In genomic region chr22:19730662-19731360, GRCh38 we compare ENCODE assay signal across 1 cellular context.
TF ChIP-seq lines count a peak whose summit lies in the region.

No MANE protein-coding gene starts in this region.

TF ChIP-seq in HepG2, 621 proteins besides CTCF, POLR2A, EP300 and RAD21 (continued from another document and continues in another):
- peak; percentile 59; the same call in 1 of the 2 replicates for TF ChIP-seq ZBTB7A (CRISPR knock-in tag; IDR thresholded peaks at IDR 0.05)
- 0 out of 2 replicates have a peak, but pooled peaks have one; percentile 47 for TF ChIP-seq SALL2 (CRISPR knock-in tag; IDR thresholded peaks at IDR 0.05)
- TF ChIP-seq ZSCAN29 (CRISPR knock-in tag; conservative IDR thresholded peaks at IDR 0.05) = no peak; the same call in 1 of the 2 replicates
- no peak for TF ChIP-seq ZNF513 (CRISPR knock-in tag; conservative IDR thresholded peaks at IDR 0.05)
- TF ChIP-seq ZSCAN12 (CRISPR knock-in tag; IDR thresholded peaks at IDR 0.05) = no peak
- TF ChIP-seq ARID3A (IDR thresholded peaks at IDR 0.05; ENCODE audit: low read depth, low read length) = no peak
- peak; percentile 75 for TF ChIP-seq RCOR2 (CRISPR knock-in tag; IDR thresholded peaks at IDR 0.05)
- peak; percentile 32 for TF ChIP-seq YY1 (IDR thresholded peaks at IDR 0.05; ENCODE audit: insufficient read depth, insufficient replicate concordance, low read depth, low read length)
- no peak for TF ChIP-seq ISX (CRISPR knock-in tag; conservative IDR thresholded peaks at IDR 0.05)
- peak; percentile 30 for TF ChIP-seq ZNF781 (CRISPR knock-in tag; IDR thresholded peaks at IDR 0.05; ENCODE audit: borderline replicate concordance, not compliant biosample characterization)
- no peak for TF ChIP-seq MAF1 (CRISPR knock-in tag; IDR thresholded peaks at IDR 0.05; ENCODE audit: borderline replicate concordance)
- no peak for TF ChIP-seq ZNF841 (CRISPR knock-in tag; IDR thresholded peaks at IDR 0.05; ENCODE audit: borderline replicate concordance)
- peak; percentile 78 for TF ChIP-seq BCL6 (CRISPR knock-in tag; IDR thresholded peaks at IDR 0.05)
- TF ChIP-seq SNAPC2 (CRISPR knock-in tag; IDR thresholded peaks at IDR 0.05) = no peak
- 0 out of 2 replicates have a peak, but pooled peaks have one; percentile 21 for TF ChIP-seq JUN (CRISPR knock-in tag; IDR thresholded peaks at IDR 0.05)
- peak; percentile 79; the same call in 1 of the 2 replicates for TF ChIP-seq CHCHD3 (CRISPR knock-in tag; IDR thresholded peaks at IDR 0.05)
- 0 out of 2 replicates have a peak, but pooled peaks have one; percentile 21 for TF ChIP-seq CREBL2 (CRISPR knock-in tag; IDR thresholded peaks at IDR 0.05; ENCODE audit: borderline replicate concordance)
- TF ChIP-seq NRL (CRISPR knock-in tag; IDR thresholded peaks at IDR 0.05; ENCODE audit: borderline replicate concordance) = peak; percentile 91; the same call in 1 of the 2 replicates
- TF ChIP-seq PCBP2 (optimal IDR thresholded peaks at IDR 0.05; ENCODE audit: low read depth, low read length, poor library complexity, severe bottlenecking) = no peak
- TF ChIP-seq NR2F1 (CRISPR knock-in tag; IDR thresholded peaks at IDR 0.05) = peak in 1 of 2 experiments; percentile 44; a peak in 2 of 4 replicates
- 0 out of 2 replicates have a peak, but pooled peaks have one; percentile 22 for TF ChIP-seq ZMAT3 (CRISPR knock-in tag; conservative IDR thresholded peaks at IDR 0.05)
- 0 out of 2 replicates have a peak, but pooled peaks have one; percentile 23 for TF ChIP-seq KLF6 (CRISPR knock-in tag; IDR thresholded peaks at IDR 0.05)
- TF ChIP-seq ZNF589 (CRISPR knock-in tag; conservative IDR thresholded peaks at IDR 0.05) = no peak
- no peak for TF ChIP-seq DDIT3 (CRISPR knock-in tag; IDR thresholded peaks at IDR 0.05)
- TF ChIP-seq SMAD9 (CRISPR knock-in tag; IDR thresholded peaks at IDR 0.05) = peak; percentile 90; the same call in 1 of the 2 replicates
- no peak for TF ChIP-seq ZNF703 (CRISPR knock-in tag; IDR thresholded peaks at IDR 0.05; ENCODE audit: borderline replicate concordance)
- TF ChIP-seq ZNF331 (CRISPR knock-in tag; IDR thresholded peaks at IDR 0.05) = peak; percentile 62
- no peak for TF ChIP-seq RFX5 (IDR thresholded peaks at IDR 0.05; ENCODE audit: low read depth, low read length)
- no peak for TF ChIP-seq ZNF569 (CRISPR knock-in tag; IDR thresholded peaks at IDR 0.05; ENCODE audit: borderline replicate concordance)
- peak; percentile 85 for TF ChIP-seq FOXO1 (CRISPR knock-in tag; IDR thresholded peaks at IDR 0.05)
- TF ChIP-seq ATF3 (CRISPR knock-in tag; IDR thresholded peaks at IDR 0.05) = no peak
- no peak for TF ChIP-seq ZNF333 (CRISPR knock-in tag; IDR thresholded peaks at IDR 0.05; ENCODE audit: borderline replicate concordance)
- peak; percentile 41; the same call in 1 of the 2 replicates for TF ChIP-seq KAT8 (CRISPR knock-in tag; IDR thresholded peaks at IDR 0.05)
- TF ChIP-seq ZNF362 (CRISPR knock-in tag; IDR thresholded peaks at IDR 0.05; ENCODE audit: borderline replicate concordance) = no peak
- peak; percentile 78; the same call in 1 of the 2 replicates for TF ChIP-seq GMEB1 (CRISPR knock-in tag; IDR thresholded peaks at IDR 0.05; ENCODE audit: borderline replicate concordance)
- TF ChIP-seq NFAT5 (CRISPR knock-in tag; IDR thresholded peaks at IDR 0.05) = 0 out of 2 replicates have a peak, but pooled peaks have one; percentile 52
- peak; percentile 61 for TF ChIP-seq ASH2L (IDR thresholded peaks at IDR 0.05; ENCODE audit: insufficient read length, low read depth, low read length)
- TF ChIP-seq THRA (CRISPR knock-in tag; IDR thresholded peaks at IDR 0.05; ENCODE audit: borderline replicate concordance) = peak; percentile 90
- TF ChIP-seq ZNF354B (CRISPR knock-in tag; IDR thresholded peaks at IDR 0.05) = no peak
- TF ChIP-seq E2F1 (CRISPR knock-in tag; IDR thresholded peaks at IDR 0.05) = no peak
- TF ChIP-seq SNAI1 (CRISPR knock-in tag; IDR thresholded peaks at IDR 0.05; ENCODE audit: borderline replicate concordance) = no peak
- no peak for TF ChIP-seq TRIM24 (CRISPR knock-in tag; IDR thresholded peaks at IDR 0.05)
- no peak for TF ChIP-seq CHD2 (IDR thresholded peaks at IDR 0.05; ENCODE audit: low read depth, low read length)
- no peak for TF ChIP-seq PTBP1 (IDR thresholded peaks at IDR 0.05; ENCODE audit: low read depth, low read length, poor library complexity, severe bottlenecking)
- no peak for TF ChIP-seq HCFC1 (IDR thresholded peaks at IDR 0.05; ENCODE audit: low read depth, low read length)
- peak; percentile 92; the same call in 1 of the 2 replicates for TF ChIP-seq ZFP91 (CRISPR knock-in tag; IDR thresholded peaks at IDR 0.05; ENCODE audit: borderline replicate concordance)
